ENCODE assay signal across 1 cellular context in the genomic region with DNA sequence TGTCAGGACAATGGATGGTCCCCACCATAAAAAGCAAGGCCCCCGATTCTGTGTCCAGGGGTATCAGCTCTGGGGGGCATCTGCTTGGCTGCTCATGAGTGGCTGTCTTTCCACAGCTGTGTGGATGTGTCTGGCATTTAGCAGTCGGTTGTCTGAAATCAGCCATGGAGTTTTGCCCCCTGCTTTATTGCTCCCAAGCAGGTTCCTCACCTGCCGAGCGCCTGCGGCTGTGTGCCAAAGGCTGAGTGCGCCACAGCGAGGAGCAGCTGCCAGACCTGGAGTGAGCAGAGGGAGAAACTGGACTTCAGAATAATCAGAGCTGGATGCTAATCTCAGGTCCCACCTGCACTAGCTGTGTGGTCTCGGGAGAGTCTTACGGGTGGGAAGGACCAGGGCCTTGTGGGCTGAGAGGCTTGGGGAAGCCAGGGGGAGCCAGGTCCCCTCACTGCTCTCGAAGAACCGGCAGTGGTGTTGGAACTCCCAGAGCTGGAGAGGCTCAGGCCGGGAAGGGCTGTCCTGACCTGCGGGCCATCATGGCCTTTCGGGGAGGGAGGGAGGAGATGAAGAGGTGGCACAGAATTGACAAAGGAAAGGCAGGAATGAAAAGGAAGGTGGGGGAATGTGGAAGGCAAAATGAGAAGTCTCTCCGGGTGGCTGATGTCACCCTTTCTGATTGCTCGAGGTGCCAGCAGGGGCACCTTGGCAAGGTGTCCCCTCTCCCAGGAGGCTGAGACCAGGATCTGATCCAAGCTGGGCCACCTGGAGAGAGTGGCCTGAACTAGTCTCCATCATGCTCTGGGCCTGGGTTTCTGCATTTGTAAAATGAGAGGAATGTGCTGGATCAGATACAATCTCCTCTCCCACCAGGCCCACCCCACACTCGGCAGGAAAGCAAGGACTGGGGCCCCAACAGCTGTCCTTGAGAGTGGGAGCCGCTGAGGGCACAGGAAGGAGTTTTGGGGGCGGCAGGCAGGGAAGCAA.
TF ChIP-seq lines count a peak whose summit lies in the region.

No MANE protein-coding gene starts in this region.

TF ChIP-seq in GM23338, 12 proteins besides CTCF, POLR2A, EP300 and RAD21 (continued from another document):
- no peak for TF ChIP-seq ZNF462 (CRISPR knock-in tag; IDR thresholded peaks at IDR 0.05)
